ENCODE assay signal across 12 cellular contexts in genomic region chr15:34358367-34358766, GRCh38. TPM values are rescaled to one million over a fixed set of nuclear protein-coding genes. Genes with fewer than 3 reads are reported as not detected.
A peak's percentile ranks its signal among the peaks of the same experiment; 100 is the strongest.
DNase-seq lines count a peak whose midpoint lies in the region; ATAC-seq and TF ChIP-seq lines count a peak whose summit lies in the region.
"Had no signal": no experiment of that assay in that cellular context is flagged by ENCODE, and none has a peak within 500 bp of the region (broad histone marks: within the 10 kb centered on the region; RNA-seq: fewer than 3 reads in every experiment).

No MANE protein-coding gene starts in this region.

- no peak for TF ChIP-seq RAD21 in IMR-90 (IDR thresholded peaks at IDR 0.05; ENCODE audit: low read length)

- no peak overlapping the region for H2BK5ac ChIP-seq in IMR-90 (ENCODE audit: low read depth, low read length, poor library complexity, severe bottlenecking)
- no peak overlapping the region for H2BK5ac ChIP-seq in mesendoderm (ENCODE audit: low read length)

- no peak for ATAC-seq in IMR-90 (ENCODE audit: low read depth)
- no peak for ATAC-seq in T-helper 17 cell
- no peak for ATAC-seq in GM18861 (IDR thresholded peaks at IDR 0.05; ENCODE audit: unreplicated experiment)

- H4K5ac ChIP-seq in IMR-90 (ENCODE audit: low read depth, low read length) (no peak overlapping the region), mesendoderm (ENCODE audit: low read length) (no peak overlapping the region)

- no peak overlapping the region for H3K18ac ChIP-seq in IMR-90 (ENCODE audit: low read depth, low read length)
- H3K18ac ChIP-seq in mesendoderm (ENCODE audit: low read length): no peak overlapping the region

- peaks cover 7% of the 10 kb centered on the region for H3K4me1 Mint-ChIP-seq in T-helper 17 cell

- H3K4me2 ChIP-seq in IMR-90 (ENCODE audit: low read depth, low read length): no peak overlapping the region
- no peak overlapping the region for H3K4me2 ChIP-seq in mesendoderm (ENCODE audit: low read length)

- H2AFZ ChIP-seq in IMR-90 (replicated peaks; ENCODE audit: low read length, poor library complexity): no peak overlapping the region

- no peak overlapping the region for H2BK120ac ChIP-seq in IMR-90 (ENCODE audit: low read depth, low read length)
- no peak overlapping the region for H2BK120ac ChIP-seq in mesendoderm (ENCODE audit: low read depth, low read length)

- BruUV-seq in IMR-90 (replicated peaks; lab: Mats Ljungman, UMichigan): no TSS peak

- H3K4me3 ChIP-seq in IMR-90 (ENCODE audit: insufficient read depth, low read depth, low read length) (no peak overlapping the region), brain microvascular endothelial cell (ENCODE audit: low read depth, low read length) (no peak overlapping the region), mesendoderm (ENCODE audit: low read length) (no peak overlapping the region), stomach (no peak overlapping the region)

- TF ChIP-seq EP300 in stomach (IDR thresholded peaks at IDR 0.05): no peak

- POLR2A ChIA-PET in IMR-90 (lab: Charles Lee; ENCODE audit: unreplicated experiment): no interaction called here

- H3K4ac ChIP-seq in IMR-90 (ENCODE audit: low read depth, low read length): no peak overlapping the region
- no peak overlapping the region for H3K4ac ChIP-seq in mesendoderm (ENCODE audit: low read depth, low read length)

- no peaks in the 10 kb centered on the region for H3K9me1 ChIP-seq in IMR-90 (ENCODE audit: insufficient read depth, low read length)

- intact Hi-C loops in IMR-90 (cut with micrococcal nuclease) (loop anchor here (5.0 kb wide), 1 partner anchor 224 kb away; the partner anchor contains the start of gene GOLGA8B), stomach (cut with DNase I; ENCODE audit: low total_unique reads) (no loop called here)

- in situ Hi-C loops in IMR-90 (cut with MboI; ENCODE audit: low sequenced_read_pairs) (no loop called here), brain microvascular endothelial cell (cut with HindIII; ENCODE audit: low pct_ligation_motif_present, low sequenced_read_pairs) (no loop called here)

- H4K8ac ChIP-seq in IMR-90 (ENCODE audit: low read depth in 2 of 2, low read length in 2 of 2): no peak overlapping the region
- H4K8ac ChIP-seq in mesendoderm (ENCODE audit: low read depth, low read length): no peak overlapping the region

- no peak overlapping the region for H2BK15ac ChIP-seq in IMR-90 (ENCODE audit: low read depth, low read length)
- no peak overlapping the region for H2BK15ac ChIP-seq in mesendoderm (replicated peaks; ENCODE audit: low read depth)

- H3K23ac ChIP-seq in IMR-90 (ENCODE audit: low read depth, low read length): no peak overlapping the region
- no peak overlapping the region for H3K23ac ChIP-seq in mesendoderm (ENCODE audit: low read length)

- H2AK5ac ChIP-seq in IMR-90 (ENCODE audit: low read depth, low read length) (no peak overlapping the region), mesendoderm (ENCODE audit: low read length) (no peak overlapping the region)

- no peak overlapping the region for H2AK9ac ChIP-seq in IMR-90 (replicated peaks; ENCODE audit: low read depth, low read length, poor library complexity)

- no peak overlapping the region for H4K91ac ChIP-seq in IMR-90 (ENCODE audit: insufficient read depth, low read depth, low read length)

- no peak overlapping the region for H3K27ac ChIP-seq in IMR-90 (ENCODE audit: insufficient read depth, low read length)
- no peak overlapping the region for H3K27ac ChIP-seq in brain microvascular endothelial cell
- no peak overlapping the region for H3K27ac ChIP-seq in mesendoderm (ENCODE audit: low read depth, low read length)
- peak overlapping the region in 1 of 5 donors; percentile 79 for H3K27ac ChIP-seq in stomach

- no peaks in the 10 kb centered on the region for H4K20me1 ChIP-seq in IMR-90 (ENCODE audit: insufficient read depth, low read length)

- peaks cover 32% of the 10 kb centered on the region for H3K36me3 ChIP-seq in IMR-90 (ENCODE audit: control insufficient read depth, insufficient read depth, low read length)
- peaks cover 40% of the 10 kb centered on the region for H3K36me3 ChIP-seq in brain microvascular endothelial cell (replicated peaks)
- H3K36me3 ChIP-seq in mesendoderm (ENCODE audit: control insufficient read depth, insufficient read depth, low read length): peaks cover 3% of the 10 kb centered on the region
- peaks cover 15 to 100% (median 94%) of the 10 kb centered on the region in 4 donors for H3K36me3 ChIP-seq in stomach

- TF ChIP-seq CTCF in IMR-90 (conservative IDR thresholded peaks at IDR 0.05; ENCODE audit: low read depth, low read length) (peak; percentile 18; the same call in 1 of the 2 replicates), brain microvascular endothelial cell (IDR thresholded peaks at IDR 0.05; ENCODE audit: low read depth, low read length, missing control alignments) (peak; percentile 59), stomach (IDR thresholded peaks at IDR 0.05) (no peak)

- H3K56ac ChIP-seq in IMR-90 (ENCODE audit: extremely low read depth, insufficient read depth, low read length): no peak overlapping the region
- no peak overlapping the region for H3K56ac ChIP-seq in mesendoderm (ENCODE audit: low read length)

- H3K9me3 ChIP-seq in IMR-90 (ENCODE audit: control insufficient read depth, insufficient read depth, low read length): no peaks in the 10 kb centered on the region
- no peaks in the 10 kb centered on the region for H3K9me3 ChIP-seq in stomach
- H3K9me3 ChIP-seq in T-helper 17 cell (ENCODE audit: control insufficient read depth, low read length, poor library complexity, severe bottlenecking): no peaks in the 10 kb centered on the region

- H3K4me3 Mint-ChIP-seq in T-helper 17 cell: no peak overlapping the region

- no peak overlapping the region for H3K9ac ChIP-seq in IMR-90 (ENCODE audit: low read depth, low read length)
- no peak overlapping the region for H3K9ac ChIP-seq in mesendoderm (ENCODE audit: low read length)

- no peaks in the 10 kb centered on the region for H3K79me2 ChIP-seq in mesendoderm (ENCODE audit: control insufficient read depth, insufficient read depth, low read length)

- 100% methylated on average over 1 of the region's 3 CpGs; no CpG with 5 or more reads in 1 of the 2 experiments for WGBS in IMR-90 (ENCODE audit: extremely low coverage in 2 of 2, insufficient read length in 1 of 2), 2 experiments
- WGBS in mesendoderm (ENCODE audit: extremely low coverage, insufficient coverage, low lambda C conversion rate): no CpG with 5 or more reads among the region's 3 CpGs
- WGBS in stomach, 5 donors: 71 to 86% (median 80%) methylated on average over 3 of the region's 3 CpGs

- no peaks in the 10 kb centered on the region for H3K27me3 Mint-ChIP-seq in T-helper 17 cell

- H3K14ac ChIP-seq in IMR-90 (replicated peaks; ENCODE audit: low read depth, low read length): no peak overlapping the region

- H2BK20ac ChIP-seq in IMR-90 (ENCODE audit: low read depth, low read length): no peak overlapping the region

- no peak for TF ChIP-seq POLR2A in IMR-90 (IDR thresholded peaks at IDR 0.05; ENCODE audit: low read depth, low read length)
- no peak for TF ChIP-seq POLR2A in stomach (IDR thresholded peaks at IDR 0.05)

- CTCF ChIA-PET in IMR-90 (lab: Yijun Ruan, JAX): interaction anchor here (0.5 to 1.2 kb wide), 3 partner anchors 8 to 223 kb away, joined by 3 to 4 read pairs (median 3); partner anchors contain the start of gene LPCAT4

- DNase-seq in ELR (ENCODE audit: low read depth): peak; percentile 64
- DNase-seq in IMR-90: no peak
- no peak for DNase-seq in brain microvascular endothelial cell
- DNase-seq in mesendoderm: peak; percentile 37
- DNase-seq in stomach: no peak
- no peak for DNase-seq in T-helper 17 cell
- DNase-seq: activated CD4-positive, CD25-positive, alpha-beta regulatory T cell treated with anti-CD3 and anti-CD28 coated beads, Interleukin-2, amount 50 U/mL, for 72 hours; amygdala; midbrain had no signal

- H3K79me1 ChIP-seq in IMR-90 (ENCODE audit: low read depth in 1 of 2, low read length in 2 of 2): 0 out of 4 replicates have a peak, but pooled peaks cover under 1 to 2% of the 10 kb centered on the region in 2 experiments
- H3K79me1 ChIP-seq in mesendoderm (ENCODE audit: low read length): peaks cover 3% of the 10 kb centered on the region

- dilution Hi-C loops in IMR-90 (cut with HindIII; ENCODE audit: low sequenced_read_pairs, unreplicated experiment): no loop called here

- H3K27me3 ChIP-seq in IMR-90 (ENCODE audit: control insufficient read depth, insufficient read depth, low read length) (no peaks in the 10 kb centered on the region), brain microvascular endothelial cell (replicated peaks) (no peaks in the 10 kb centered on the region), mesendoderm (ENCODE audit: insufficient read depth, low read length, poor library complexity) (no peaks in the 10 kb centered on the region), stomach (no peaks in the 10 kb centered on the region)

- no peaks in the 10 kb centered on the region for H3K4me1 ChIP-seq in IMR-90 (ENCODE audit: control insufficient read depth, insufficient read depth, low read length)
- H3K4me1 ChIP-seq in mesendoderm (ENCODE audit: control insufficient read depth, low read depth, low read length): no peaks in the 10 kb centered on the region
- peaks cover 0 to 24% (median 2%) of the 10 kb centered on the region in 4 donors for H3K4me1 ChIP-seq in stomach

- H3K36me3 Mint-ChIP-seq in T-helper 17 cell (ENCODE audit: low read depth): peaks cover 9% of the 10 kb centered on the region

- H3K27ac Mint-ChIP-seq in T-helper 17 cell: no peak overlapping the region

RNA-seq across cellular contexts. Expression of gene LPCAT4, which starts 8.6 kb away (rescaled TPM):
- total RNA-seq in IMR-90 (2012; rRNA removed) (3.8 and 3.9 TPM in 2 replicates), stomach (100 to 1,000 TPM in 3 of 5 donors, 10 to 100 TPM in 2; 26.1 to 206 (median 118) TPM), T-helper 17 cell (10 to 100 TPM; 93.2 to 99.0 TPM)
- polyA plus RNA-seq in IMR-90 (2012; rRNA removed) (44.4 and 57.5 TPM in 2 replicates), stomach (10 to 100 TPM; 11.6 to 62.5 (median 17.6) TPM)
- polyA plus RNA-seq in IMR-90 (2012; cell fraction: cytosol; rRNA removed): 29.3 and 36.8 TPM in 2 replicates
- polyA plus RNA-seq in IMR-90 (2012; cell fraction: nucleus; rRNA removed; ENCODE audit: low replicate concordance): 120 and 164 TPM in 2 replicates
- polyA plus RNA-seq in mesendoderm (2013, experiment 1 of 2): 24.7 TPM
- 25.1 TPM for polyA plus RNA-seq in mesendoderm (2013, experiment 2 of 2)

RNA-seq across cellular contexts. Expression of gene NUTM1, which starts 15.3 kb away (rescaled TPM):
- total RNA-seq in IMR-90 (2012; rRNA removed) (not detected in 2 replicates), stomach (not detected), T-helper 17 cell (not detected)
- polyA plus RNA-seq in IMR-90 (2012; rRNA removed) (not detected in 2 replicates), stomach (under 1 TPM in 1 of 3 donors, not detected in 2; 0.15 TPM)
- polyA plus RNA-seq in IMR-90 (2012; cell fraction: cytosol; rRNA removed): not detected in 2 replicates
- not detected in 2 replicates for polyA plus RNA-seq in IMR-90 (2012; cell fraction: nucleus; rRNA removed; ENCODE audit: low replicate concordance)
- polyA plus RNA-seq in mesendoderm (2013, experiment 1 of 2): 0.56 TPM
- 0.53 TPM for polyA plus RNA-seq in mesendoderm (2013, experiment 2 of 2)
- total RNA-seq: NCI-H460, pulmonary artery endothelial cell had no signal

RNA-seq across cellular contexts. Expression of gene NOP10, which starts 15.4 kb away (rescaled TPM):
- total RNA-seq in IMR-90 (2012; rRNA removed) (141 and 211 TPM in 2 replicates), stomach (100 to 1,000 TPM in 3 of 5 donors, 10 to 100 TPM in 1, 1 to 10 TPM in 1; 2.9 to 388 (median 118) TPM), T-helper 17 cell (10 to 100 TPM; 40.8 to 52.8 TPM)
- polyA plus RNA-seq in IMR-90 (2012; rRNA removed) (444 and 468 TPM in 2 replicates), stomach (100 to 1,000 TPM; 268 to 327 (median 313) TPM)
- 286 and 658 TPM in 2 replicates for polyA plus RNA-seq in IMR-90 (2012; cell fraction: cytosol; rRNA removed)
- polyA plus RNA-seq in IMR-90 (2012; cell fraction: nucleus; rRNA removed; ENCODE audit: low replicate concordance): 88.7 and 109 TPM in 2 replicates
- polyA plus RNA-seq in mesendoderm (2013, experiment 1 of 2): 546 TPM
- 590 TPM for polyA plus RNA-seq in mesendoderm (2013, experiment 2 of 2)

RNA-seq across cellular contexts. Expression of gene SLC12A6, which starts 20.8 kb away (rescaled TPM):
- total RNA-seq in IMR-90 (2012; rRNA removed) (10.0 and 10.2 TPM in 2 replicates), stomach (10 to 100 TPM in 4 of 5 donors, 1 to 10 TPM in 1; 7.5 to 63.6 (median 22.8) TPM), T-helper 17 cell (10 to 100 TPM; 57.9 to 69.2 TPM)
- polyA plus RNA-seq in IMR-90 (2012; rRNA removed) (6.9 and 7.7 TPM in 2 replicates), stomach (1 to 10 TPM; 1.4 to 6.0 (median 1.7) TPM)
- polyA plus RNA-seq in IMR-90 (2012; cell fraction: cytosol; rRNA removed): 2.4 and 3.1 TPM in 2 replicates
- polyA plus RNA-seq in IMR-90 (2012; cell fraction: nucleus; rRNA removed; ENCODE audit: low replicate concordance): 7.6 and 25.4 TPM in 2 replicates
- 4.5 TPM for polyA plus RNA-seq in mesendoderm (2013, experiment 1 of 2)
- 4.4 TPM for polyA plus RNA-seq in mesendoderm (2013, experiment 2 of 2)

Comparison
In these comparisons a context has a peak if more than half of its experiments do, and no peak if none do; other contexts are left out.
1. DNase-seq: peak in ELR (single experiment) and mesendoderm (single experiment); none in IMR-90 (single experiment), brain microvascular endothelial cell (single experiment), stomach (single experiment) and T-helper 17 cell (0 of 3).
2. CTCF ChIP-seq: peak in IMR-90 (single experiment) and brain microvascular endothelial cell (single experiment); none in stomach (0 of 7).